ENCODE assay signal across 8 cellular contexts in the genomic region with DNA sequence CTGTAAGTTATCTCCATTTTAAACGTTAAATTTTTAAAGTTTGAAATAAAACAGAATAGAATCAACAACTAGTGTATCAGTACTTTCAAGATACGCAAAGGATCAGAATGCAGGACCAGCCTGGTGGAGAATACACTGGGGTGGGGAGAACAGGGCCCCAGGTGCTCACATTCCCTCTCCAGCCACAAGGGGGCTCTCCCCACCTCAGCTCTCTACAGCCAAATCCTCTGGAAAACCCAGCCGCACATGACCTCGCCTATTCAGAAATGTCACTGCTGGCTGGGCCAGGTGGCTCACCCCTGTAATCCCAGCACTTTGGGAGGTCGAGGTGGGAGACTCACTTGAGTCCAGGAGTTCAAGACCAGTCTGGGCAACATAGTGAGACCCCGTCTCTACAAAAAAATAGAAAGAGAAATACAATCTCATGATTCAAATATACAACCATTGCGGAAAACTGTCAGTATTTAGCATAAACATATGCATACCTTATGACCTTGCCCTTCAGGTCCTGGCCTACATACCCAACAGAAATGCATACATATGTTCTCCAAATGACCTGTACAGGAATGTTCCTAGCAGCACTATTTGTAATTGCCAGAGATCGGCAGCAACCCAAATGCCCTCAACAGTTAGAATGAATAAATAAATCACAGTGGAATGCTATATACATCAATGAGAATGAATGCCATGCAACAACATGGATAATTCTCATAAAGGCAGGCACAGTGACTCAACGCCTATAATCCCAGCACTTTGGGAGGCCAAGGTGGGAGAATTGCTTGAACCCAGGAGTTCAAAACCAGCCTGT. TPM values are rescaled to one million over a fixed set of nuclear protein-coding genes. Genes with fewer than 3 reads are reported as not detected.
DNase-seq lines count a peak whose midpoint lies in the region; ATAC-seq and TF ChIP-seq lines count a peak whose summit lies in the region.

No MANE protein-coding gene starts in this region.

- no peaks in the 10 kb centered on the region for H3K9me3 Mint-ChIP-seq in activated B cell treated with CpG ODN at 0.5 μM for 24 hours

- H3K9me3 ChIP-seq in mammary epithelial cell (replicated peaks; ENCODE audit: insufficient read depth, low read length) (no peaks in the 10 kb centered on the region), liver (ENCODE audit: control insufficient read depth in 4 of 4, low read length in 3 of 4) (no peaks in the 10 kb centered on the region)

- POLR2A ChIA-PET in activated B cell treated with CpG ODN at 0.5 μM for 24 hours (lab: Charles Lee), result interaction anchor here (0.6 to 1.2 kb wide), 4 partner anchors 14 to 328 kb away, joined by 3 to 15 read pairs (median 4); no protein-coding TSS in a partner anchor

- H3K36me3 Mint-ChIP-seq in activated B cell treated with CpG ODN at 0.5 μM for 24 hours (ENCODE audit: low read depth), result no peaks in the 10 kb centered on the region

- H4K20me1 ChIP-seq in mammary epithelial cell (ENCODE audit: insufficient read depth, low read length), result no peaks in the 10 kb centered on the region

- no peaks in the 10 kb centered on the region for H3K27me3 Mint-ChIP-seq in activated B cell treated with CpG ODN at 0.5 μM for 24 hours

- H3K9ac ChIP-seq in mammary epithelial cell (ENCODE audit: insufficient read depth, low read length) (no peak overlapping the region), liver (ENCODE audit: low read depth in 1 of 2, low read length in 2 of 2) (no peak overlapping the region)

- 46% methylated on average over 9 of the region's 9 CpGs for WGBS in mammary epithelial cell (ENCODE audit: low coverage, missing lambda C conversion rate)
- 49% methylated on average over 9 of the region's 9 CpGs for WGBS in liver

- DNase-seq in activated gamma-delta T cell treated with Interleukin-2 at 50 U/mL for 16 hours, result peak; percentile 72
- no peak for DNase-seq in activated gamma-delta T cell (lab: John Stamatoyannopoulos, UW)
- DNase-seq in NCI-H2081 (lab: John Stamatoyannopoulos, UW), result peak; percentile 27 to 48
- DNase-seq in activated B cell treated with CpG ODN at 0.5 μM for 24 hours, result peak; percentile 40
- peak; percentile 60 for DNase-seq in mammary epithelial cell
- peak; percentile 43 for DNase-seq in stimulated activated CD8-positive, alpha-beta memory T cell treated with anti-CD3 and anti-CD28 coated beads, Interleukin-15, amount 100 ng/mL, for 1 hour (ENCODE audit: low read depth)
- DNase-seq in middle frontal gyrus (ENCODE audit: extremely low spot score, low spot score), result no peak

- dilution Hi-C loops in mammary epithelial cell (cut with HindIII; ENCODE audit: low sequenced_read_pairs), result no loop called here

- ATAC-seq in activated B cell treated with CpG ODN at 0.5 μM for 24 hours (ENCODE audit: low read depth), result peak; percentile 83

- intact Hi-C loops in activated B cell treated with CpG ODN at 0.5 μM for 24 hours (cut with micrococcal nuclease) (loop anchor here (1.0 to 2.0 kb wide), 2 partner anchors 14 to 376 kb away; no protein-coding TSS in a partner anchor), mammary epithelial cell (cut with micrococcal nuclease) (loop anchor here (1.0 to 5.0 kb wide), 3 partner anchors 86 to 219 kb away; no protein-coding TSS in a partner anchor)

- H3K79me2 ChIP-seq in mammary epithelial cell (ENCODE audit: insufficient read depth, low read length), result no peaks in the 10 kb centered on the region

- no peaks in the 10 kb centered on the region for H3K4me1 ChIP-seq in mammary epithelial cell (ENCODE audit: insufficient read depth, low read length)
- H3K4me1 ChIP-seq in liver (ENCODE audit: control insufficient read depth in 4 of 4, insufficient read depth in 4 of 4, low read length in 3 of 4), result no peaks in the 10 kb centered on the region

- no peak overlapping the region for H3K27ac ChIP-seq in mammary epithelial cell (ENCODE audit: insufficient read depth, low read depth, low read length)
- H3K27ac ChIP-seq in liver (ENCODE audit: low read depth in 1 of 2, low read length in 2 of 2), result no peak overlapping the region

- BruUV-seq in mammary epithelial cell (replicated peaks; lab: Mats Ljungman, UMichigan), result no TSS peak

- H3K4me3 ChIP-seq in mammary epithelial cell (replicated peaks in 1 of 3; ENCODE audit: insufficient read depth in 1 of 3, low read depth in 2 of 3, low read length in 3 of 3), result no peak overlapping the region
- H3K4me3 ChIP-seq in liver (ENCODE audit: low read depth in 1 of 3, low read length in 3 of 3), result no peak overlapping the region

- no peak overlapping the region for H2AFZ ChIP-seq in mammary epithelial cell (ENCODE audit: low read depth, low read length)

- no peaks in the 10 kb centered on the region for H3K27me3 ChIP-seq in mammary epithelial cell (ENCODE audit: insufficient read depth, low read length)
- no peaks in the 10 kb centered on the region for H3K27me3 ChIP-seq in liver (ENCODE audit: control insufficient read depth in 4 of 4, insufficient read depth in 4 of 4, low read length in 3 of 4)

- H3K4me3 Mint-ChIP-seq in activated B cell treated with CpG ODN at 0.5 μM for 24 hours, result no peak overlapping the region

- no peak overlapping the region for H3K4me2 ChIP-seq in mammary epithelial cell (ENCODE audit: insufficient read depth, low read depth, low read length)

- peaks cover 30% of the 10 kb centered on the region for H3K4me1 Mint-ChIP-seq in activated B cell treated with CpG ODN at 0.5 μM for 24 hours

- no peak overlapping the region for H3K27ac Mint-ChIP-seq in activated B cell treated with CpG ODN at 0.5 μM for 24 hours

- no peaks in the 10 kb centered on the region for H3K36me3 ChIP-seq in mammary epithelial cell (ENCODE audit: insufficient read depth, low read length)
- H3K36me3 ChIP-seq in liver (ENCODE audit: control insufficient read depth in 4 of 4, insufficient read depth in 3 of 4, low read depth in 1 of 4, low read length in 3 of 4), result no peaks in the 10 kb centered on the region

- peak; percentile 70 to 81 for TF ChIP-seq RAD21 in liver (IDR thresholded peaks at IDR 0.05)

- CTCF ChIA-PET in activated B cell treated with CpG ODN at 0.5 μM for 24 hours (lab: Charles Lee), result interaction anchor here (0.8 to 6.6 kb wide), 8 partner anchors 8 to 376 kb away, joined by 3 to 55 read pairs (median 4); no protein-coding TSS in a partner anchor
- CTCF ChIA-PET in mammary epithelial cell (lab: Charles Lee; ENCODE audit: low non-redundant PET), result interaction anchor here (0.6 to 1.7 kb wide), 3 partner anchors 87 to 265 kb away, joined by 3 to 14 read pairs (median 4); no protein-coding TSS in a partner anchor

- in situ Hi-C loops in mammary epithelial cell (cut with MboI; ENCODE audit: low sequenced_read_pairs in 2 of 2), result no loop called here

- TF ChIP-seq CTCF in activated B cell treated with CpG ODN at 0.5 μM for 24 hours (IDR thresholded peaks at IDR 0.05) (no peak), mammary epithelial cell (conservative IDR thresholded peaks at IDR 0.05 in 1 of 2, IDR thresholded peaks at IDR 0.05 in 1 of 2; ENCODE audit: extremely low read depth in 1 of 2, insufficient read depth in 1 of 2, low read depth in 1 of 2, low read length in 2 of 2) (peak; percentile 92 to 93), liver (IDR thresholded peaks at IDR 0.05; ENCODE audit: low read depth, low read length, missing input control) (peak; percentile 75)

TF ChIP-seq in liver, 16 proteins besides CTCF, POLR2A, EP300 and RAD21 (continues in another document):
- TF ChIP-seq YY1 (IDR thresholded peaks at IDR 0.05) (no peak), ATF3 (IDR thresholded peaks at IDR 0.05) (no peak), NR2F2 (IDR thresholded peaks at IDR 0.05) (no peak), HNF4G (IDR thresholded peaks at IDR 0.05) (no peak), SP1 (IDR thresholded peaks at IDR 0.05) (no peak), EGR1 (IDR thresholded peaks at IDR 0.05; ENCODE audit: low read depth in 2 of 2) (no peak), GABPA (IDR thresholded peaks at IDR 0.05 in 1 of 2, conservative IDR thresholded peaks at IDR 0.05 in 1 of 2) (no peak), TAF1 (conservative IDR thresholded peaks at IDR 0.05) (no peak), FOXA1 (IDR thresholded peaks at IDR 0.05) (no peak), MAX (IDR thresholded peaks at IDR 0.05) (no peak), JUND (IDR thresholded peaks at IDR 0.05) (no peak)
- TF ChIP-seq, protein P1, sequence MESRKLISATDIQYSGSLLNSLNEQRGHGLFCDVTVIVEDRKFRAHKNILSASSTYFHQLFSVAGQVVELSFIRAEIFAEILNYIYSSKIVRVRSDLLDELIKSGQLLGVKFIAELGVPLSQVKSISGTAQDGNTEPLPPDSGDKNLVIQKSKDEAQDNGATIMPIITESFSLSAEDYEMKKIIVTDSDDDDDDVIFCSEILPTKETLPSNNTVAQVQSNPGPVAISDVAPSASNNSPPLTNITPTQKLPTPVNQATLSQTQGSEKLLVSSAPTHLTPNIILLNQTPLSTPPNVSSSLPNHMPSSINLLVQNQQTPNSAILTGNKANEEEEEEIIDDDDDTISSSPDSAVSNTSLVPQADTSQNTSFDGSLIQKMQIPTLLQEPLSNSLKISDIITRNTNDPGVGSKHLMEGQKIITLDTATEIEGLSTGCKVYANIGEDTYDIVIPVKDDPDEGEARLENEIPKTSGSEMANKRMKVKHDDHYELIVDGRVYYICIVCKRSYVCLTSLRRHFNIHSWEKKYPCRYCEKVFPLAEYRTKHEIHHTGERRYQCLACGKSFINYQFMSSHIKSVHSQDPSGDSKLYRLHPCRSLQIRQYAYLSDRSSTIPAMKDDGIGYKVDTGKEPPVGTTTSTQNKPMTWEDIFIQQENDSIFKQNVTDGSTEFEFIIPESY (IDR thresholded peaks at IDR 0.05), result no peak

RNA-seq across cellular contexts. Expression of gene TEX101, which starts 18.4 kb away (rescaled TPM):
- total RNA-seq in activated B cell treated with CpG ODN at 0.5 μM for 24 hours (not detected in 2 replicates), mammary epithelial cell (not detected), liver (not detected)
- polyA plus RNA-seq in mammary epithelial cell (not detected), liver (not detected)
- not detected for polyA minus RNA-seq in mammary epithelial cell

RNA-seq across cellular contexts. Expression of gene LYPD3, which starts 32.3 kb away (rescaled TPM):
- total RNA-seq in activated B cell treated with CpG ODN at 0.5 μM for 24 hours (0.24 TPM in 1 of 2 replicates, not detected in the other), mammary epithelial cell (10 to 100 TPM in 1 of 2 donors, under 1 TPM in 1; 0.33 to 30.7 TPM), liver (under 1 TPM; 0.08 to 0.09 TPM)
- polyA plus RNA-seq in mammary epithelial cell (29.8 TPM), liver (under 1 TPM; 0.26 to 0.38 TPM)
- polyA minus RNA-seq in mammary epithelial cell, result 30.0 TPM

Comparison
In these comparisons a context has a peak if more than half of its experiments do, and no peak if none do; other contexts are left out.
1. DNase-seq: peak in activated gamma-delta T cell treated with Interleukin-2 at 50 U/mL for 16 hours (single experiment), NCI-H2081 (2 of 2), activated B cell treated with CpG ODN at 0.5 μM for 24 hours (single experiment), mammary epithelial cell (single experiment) and stimulated activated CD8-positive, alpha-beta memory T cell treated with anti-CD3 and anti-CD28 coated beads, Interleukin-15, amount 100 ng/mL, for 1 hour (single experiment); none in activated gamma-delta T cell (single experiment) and middle frontal gyrus (single experiment).